In the genomic region with DNA sequence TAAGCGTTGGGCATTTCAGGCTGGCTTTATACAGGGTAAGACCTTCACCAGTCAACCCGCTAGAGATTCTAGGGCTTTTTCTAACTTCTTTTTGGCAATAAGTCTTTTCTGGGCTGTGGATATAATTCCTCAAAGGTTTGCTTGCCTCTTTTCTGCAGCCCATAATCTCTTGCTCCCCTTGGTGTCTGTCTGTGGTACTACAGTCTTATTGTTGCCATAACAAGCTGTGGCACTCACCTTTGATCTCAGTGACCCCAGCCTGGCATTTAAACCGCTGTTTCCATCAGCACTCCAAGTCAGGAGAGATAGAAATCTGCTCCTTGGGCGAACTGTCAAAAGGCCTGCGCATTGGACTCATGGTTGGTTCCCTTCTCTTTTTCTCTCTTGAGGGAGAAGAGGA, we compare ENCODE assay signal across 1 cellular context.
TF ChIP-seq lines count a peak whose summit lies in the region.

No MANE protein-coding gene starts in this region.

TF ChIP-seq in HepG2, 621 proteins besides CTCF, POLR2A, EP300 and RAD21 (continues in another document):
- no peak for TF ChIP-seq ZNF552 (CRISPR knock-in tag; IDR thresholded peaks at IDR 0.05; ENCODE audit: borderline replicate concordance)
- TF ChIP-seq ZNF792 (CRISPR knock-in tag; IDR thresholded peaks at IDR 0.05) = peak; percentile 58; the same call in 1 of the 2 replicates
- TF ChIP-seq NR2C2 (CRISPR knock-in tag; IDR thresholded peaks at IDR 0.05; ENCODE audit: borderline replicate concordance) = peak; percentile 63
- peak; percentile 26; the same call in 1 of the 2 replicates for TF ChIP-seq MED1 (CRISPR knock-in tag; IDR thresholded peaks at IDR 0.05)
- TF ChIP-seq BCL6 (CRISPR knock-in tag; IDR thresholded peaks at IDR 0.05) = peak; percentile 28; the same call in 1 of the 2 replicates
- TF ChIP-seq STAG1 (CRISPR knock-in tag; IDR thresholded peaks at IDR 0.05) = peak; percentile 84
- TF ChIP-seq JUNB (CRISPR knock-in tag; IDR thresholded peaks at IDR 0.05; ENCODE audit: borderline replicate concordance) = no peak
- no peak for TF ChIP-seq IKZF1 (IDR thresholded peaks at IDR 0.05)
- no peak for TF ChIP-seq FOXP1 (IDR thresholded peaks at IDR 0.05)
- TF ChIP-seq FOXP1 (CRISPR knock-in tag; IDR thresholded peaks at IDR 0.05) = 0 out of 2 replicates have a peak, but pooled peaks have one; percentile 25
- no peak for TF ChIP-seq SMARCE1 (IDR thresholded peaks at IDR 0.05; ENCODE audit: borderline replicate concordance)
- 0 out of 2 replicates have a peak, but pooled peaks have one; percentile 32 for TF ChIP-seq ZGPAT (CRISPR knock-in tag; IDR thresholded peaks at IDR 0.05)
- no peak for TF ChIP-seq ZNF414 (CRISPR knock-in tag; IDR thresholded peaks at IDR 0.05)
- TF ChIP-seq, protein P1, sequence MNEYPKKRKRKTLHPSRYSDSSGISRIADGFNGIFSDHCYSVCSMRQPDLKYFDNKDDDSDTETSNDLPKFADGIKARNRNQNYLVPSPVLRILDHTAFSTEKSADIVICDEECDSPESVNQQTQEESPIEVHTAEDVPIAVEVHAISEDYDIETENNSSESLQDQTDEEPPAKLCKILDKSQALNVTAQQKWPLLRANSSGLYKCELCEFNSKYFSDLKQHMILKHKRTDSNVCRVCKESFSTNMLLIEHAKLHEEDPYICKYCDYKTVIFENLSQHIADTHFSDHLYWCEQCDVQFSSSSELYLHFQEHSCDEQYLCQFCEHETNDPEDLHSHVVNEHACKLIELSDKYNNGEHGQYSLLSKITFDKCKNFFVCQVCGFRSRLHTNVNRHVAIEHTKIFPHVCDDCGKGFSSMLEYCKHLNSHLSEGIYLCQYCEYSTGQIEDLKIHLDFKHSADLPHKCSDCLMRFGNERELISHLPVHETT (CRISPR knock-in tag; conservative IDR thresholded peaks at IDR 0.05) = no peak
- TF ChIP-seq TARDBP (CRISPR knock-in tag; IDR thresholded peaks at IDR 0.05) = 0 out of 2 replicates have a peak, but pooled peaks have one; percentile 36
- no peak for TF ChIP-seq TOE1 (CRISPR knock-in tag; IDR thresholded peaks at IDR 0.05)
- TF ChIP-seq ZNF878 (CRISPR knock-in tag; IDR thresholded peaks at IDR 0.05) = no peak
- TF ChIP-seq ZNF292 (CRISPR knock-in tag; IDR thresholded peaks at IDR 0.05; ENCODE audit: borderline replicate concordance, low read depth) = no peak
- TF ChIP-seq HNF4A (CRISPR knock-in tag; IDR thresholded peaks at IDR 0.05) = peak; percentile 82
- no peak for TF ChIP-seq RFXANK (CRISPR knock-in tag; IDR thresholded peaks at IDR 0.05)
- no peak for TF ChIP-seq SOX13 (IDR thresholded peaks at IDR 0.05)
- peak in 1 of 2 experiments; percentile 31; a peak in 1 of 4 replicates for TF ChIP-seq SOX13 (CRISPR knock-in tag; conservative IDR thresholded peaks at IDR 0.05 in 1 of 2, IDR thresholded peaks at IDR 0.05 in 1 of 2)
- no peak for TF ChIP-seq HES4 (CRISPR knock-in tag; IDR thresholded peaks at IDR 0.05; ENCODE audit: borderline replicate concordance)
- no peak for TF ChIP-seq ZNF230 (CRISPR knock-in tag; IDR thresholded peaks at IDR 0.05)
- peak; percentile 59; the same call in 1 of the 2 replicates for TF ChIP-seq TCF7 (IDR thresholded peaks at IDR 0.05; ENCODE audit: low read depth)
- 0 out of 2 replicates have a peak, but pooled peaks have one; percentile 26 for TF ChIP-seq FOXO1 (CRISPR knock-in tag; IDR thresholded peaks at IDR 0.05)
- TF ChIP-seq ARID5B (CRISPR knock-in tag; IDR thresholded peaks at IDR 0.05) = 0 out of 2 replicates have a peak, but pooled peaks have one; percentile 45
- TF ChIP-seq FOXK1 (CRISPR knock-in tag; IDR thresholded peaks at IDR 0.05; ENCODE audit: borderline replicate concordance, low read depth) = peak; percentile 37; the same call in 1 of the 2 replicates
- TF ChIP-seq ZNF383 (CRISPR knock-in tag; IDR thresholded peaks at IDR 0.05; ENCODE audit: borderline replicate concordance) = no peak
- 0 out of 2 replicates have a peak, but pooled peaks have one; percentile 34 for TF ChIP-seq POGZ (CRISPR knock-in tag; IDR thresholded peaks at IDR 0.05)
- TF ChIP-seq THAP11 (CRISPR knock-in tag; IDR thresholded peaks at IDR 0.05) = 0 out of 2 replicates have a peak, but pooled peaks have one; percentile 24
- peak; percentile 65 for TF ChIP-seq RXRB (CRISPR knock-in tag; IDR thresholded peaks at IDR 0.05; ENCODE audit: borderline replicate concordance)
- TF ChIP-seq PPARG (CRISPR knock-in tag; conservative IDR thresholded peaks at IDR 0.05) = peak; percentile 81
- no peak for TF ChIP-seq FOXC1 (CRISPR knock-in tag; IDR thresholded peaks at IDR 0.05; ENCODE audit: borderline replicate concordance)
- 0 out of 2 replicates have a peak, but pooled peaks have one; percentile 53 for TF ChIP-seq ZNF367 (CRISPR knock-in tag; IDR thresholded peaks at IDR 0.05; ENCODE audit: borderline replicate concordance)
- TF ChIP-seq ZBTB34 (CRISPR knock-in tag; IDR thresholded peaks at IDR 0.05) = peak; percentile 64; the same call in 1 of the 2 replicates
- peak; percentile 44; the same call in 1 of the 2 replicates for TF ChIP-seq GATAD2A (CRISPR knock-in tag; IDR thresholded peaks at IDR 0.05)
- TF ChIP-seq CEBPZ (IDR thresholded peaks at IDR 0.05; ENCODE audit: low read length) = no peak
- TF ChIP-seq NFATC3 (CRISPR knock-in tag; IDR thresholded peaks at IDR 0.05) = no peak
- TF ChIP-seq NR2F6 (IDR thresholded peaks at IDR 0.05) = peak; percentile 94
- TF ChIP-seq NR2F6 (CRISPR knock-in tag; IDR thresholded peaks at IDR 0.05) = peak; percentile 92
- TF ChIP-seq, protein P2, sequence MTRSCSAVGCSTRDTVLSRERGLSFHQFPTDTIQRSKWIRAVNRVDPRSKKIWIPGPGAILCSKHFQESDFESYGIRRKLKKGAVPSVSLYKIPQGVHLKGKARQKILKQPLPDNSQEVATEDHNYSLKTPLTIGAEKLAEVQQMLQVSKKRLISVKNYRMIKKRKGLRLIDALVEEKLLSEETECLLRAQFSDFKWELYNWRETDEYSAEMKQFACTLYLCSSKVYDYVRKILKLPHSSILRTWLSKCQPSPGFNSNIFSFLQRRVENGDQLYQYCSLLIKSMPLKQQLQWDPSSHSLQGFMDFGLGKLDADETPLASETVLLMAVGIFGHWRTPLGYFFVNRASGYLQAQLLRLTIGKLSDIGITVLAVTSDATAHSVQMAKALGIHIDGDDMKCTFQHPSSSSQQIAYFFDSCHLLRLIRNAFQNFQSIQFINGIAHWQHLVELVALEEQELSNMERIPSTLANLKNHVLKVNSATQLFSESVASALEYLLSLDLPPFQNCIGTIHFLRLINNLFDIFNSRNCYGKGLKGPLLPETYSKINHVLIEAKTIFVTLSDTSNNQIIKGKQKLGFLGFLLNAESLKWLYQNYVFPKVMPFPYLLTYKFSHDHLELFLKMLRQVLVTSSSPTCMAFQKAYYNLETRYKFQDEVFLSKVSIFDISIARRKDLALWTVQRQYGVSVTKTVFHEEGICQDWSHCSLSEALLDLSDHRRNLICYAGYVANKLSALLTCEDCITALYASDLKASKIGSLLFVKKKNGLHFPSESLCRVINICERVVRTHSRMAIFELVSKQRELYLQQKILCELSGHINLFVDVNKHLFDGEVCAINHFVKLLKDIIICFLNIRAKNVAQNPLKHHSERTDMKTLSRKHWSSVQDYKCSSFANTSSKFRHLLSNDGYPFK (CRISPR knock-in tag; IDR thresholded peaks at IDR 0.05; ENCODE audit: borderline replicate concordance) = no peak
- 0 out of 2 replicates have a peak, but pooled peaks have one; percentile 35 for TF ChIP-seq IRF2 (CRISPR knock-in tag; IDR thresholded peaks at IDR 0.05)
- peak; percentile 41; the same call in 1 of the 2 replicates for TF ChIP-seq ZMYM4 (CRISPR knock-in tag; IDR thresholded peaks at IDR 0.05)
- TF ChIP-seq ZNF274 (CRISPR knock-in tag; IDR thresholded peaks at IDR 0.05) = no peak
- peak; percentile 34; the same call in 1 of the 2 replicates for TF ChIP-seq ZNF644 (CRISPR knock-in tag; IDR thresholded peaks at IDR 0.05; ENCODE audit: low read depth)
- TF ChIP-seq MIXL1 (CRISPR knock-in tag; IDR thresholded peaks at IDR 0.05) = 0 out of 2 replicates have a peak, but pooled peaks have one; percentile 36
